Comparison of ENCODE assay signal across 13 cellular contexts in genomic region chr5:176757569-176757968, GRCh38. TPM values are rescaled to one million over a fixed set of nuclear protein-coding genes. Genes with fewer than 3 reads are reported as not detected.
"Had no signal": no experiment of that assay in that cellular context is flagged by ENCODE, and none has a peak within 500 bp of the region (broad histone marks: within the 10 kb centered on the region; RNA-seq: fewer than 3 reads in every experiment).

No MANE protein-coding gene starts in this region.

RNA-seq across cellular contexts. Expression of gene UNC5A, which starts 52.8 kb away (rescaled TPM):
- total RNA-seq: activated B cell treated with CpG ODN at 0.5 μM for 24 hours; activated CD4-positive, alpha-beta memory T cell treated with anti-CD3 and anti-CD28 coated beads for 36 hours; activated CD4-positive, alpha-beta memory T cell treated with anti-CD3 and anti-CD28 coated beads, Interleukin-2, amount 10 ng/mL, durations not matched to agents 7 days and 5 days; activated CD4-positive, alpha-beta T cell treated with anti-CD3 and anti-CD28 coated beads for 36 hours; activated CD4-positive, alpha-beta T cell treated with anti-CD3 and anti-CD28 coated beads, Interleukin-2, amount 10 ng/mL, durations not matched to agents 24 days and 14 days; activated CD4-positive, alpha-beta T cell treated with anti-CD3 and anti-CD28 coated beads, Interleukin-2, amount 10 ng/mL, durations not matched to agents 7 days and 5 days; activated CD8-positive, alpha-beta memory T cell treated with anti-CD3 and anti-CD28 coated beads for 36 hours; activated CD8-positive, alpha-beta memory T cell treated with anti-CD3 and anti-CD28 coated beads, Interleukin-2, amount 10 ng/mL, durations not matched to agents 7 days and 5 days; activated CD8-positive, alpha-beta T cell treated with anti-CD3 and anti-CD28 coated beads for 36 hours; activated CD8-positive, alpha-beta T cell treated with anti-CD3 and anti-CD28 coated beads, Interleukin-2, amount 10 ng/mL, durations not matched to agents 7 days and 5 days; T-helper 1 cell treated with Interleukin-12 subunit alpha and Interleukin-12 subunit beta and Interleukin-4 antibody, amounts not matched to agents 30 ng/mL and 1 ng/mL, for 36 hours; T-helper 17 cell; T-helper 2 cell treated with Interferon-gamma antibody and Interleukin-4, amounts not matched to agents 100 ng/mL and 5 ng/mL, for 36 hours had no signal
